Comparison of ENCODE assay signal across 18 cellular contexts in the genomic region with DNA sequence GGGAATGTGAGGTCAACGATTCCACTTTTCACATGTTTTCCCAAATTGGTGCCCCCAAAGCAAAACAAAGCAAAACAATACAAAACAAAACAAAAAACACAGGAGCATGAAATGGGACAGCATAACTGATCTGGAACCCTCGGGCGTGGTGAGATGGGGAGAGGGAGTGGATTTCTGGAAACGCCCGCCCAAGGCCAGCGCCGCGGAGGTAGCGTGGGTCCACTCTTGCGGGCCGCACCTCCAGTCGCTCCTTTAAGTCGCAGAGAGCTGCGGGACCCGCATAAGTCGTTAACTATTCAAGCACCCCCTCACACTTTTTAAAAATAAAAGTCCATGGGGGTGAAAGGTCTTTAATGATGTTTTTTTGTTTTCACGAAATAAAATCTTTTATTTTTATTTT. TPM values are rescaled to one million over a fixed set of nuclear protein-coding genes. Genes with fewer than 3 reads are reported as not detected.
"Had no signal": no experiment of that assay in that cellular context is flagged by ENCODE, and none has a peak within 500 bp of the region (broad histone marks: within the 10 kb centered on the region; RNA-seq: fewer than 3 reads in every experiment).

No MANE protein-coding gene starts in this region.

- H3K36me3 ChIP-seq: brain microvascular endothelial cell, colonic mucosa, lower lobe of right lung, upper lobe of left lung, WERI-Rb-1 had no signal

- H3K27ac ChIP-seq: brain microvascular endothelial cell, colonic mucosa, lower lobe of right lung, testis, upper lobe of left lung, WERI-Rb-1 had no signal

- H3K4me3 ChIP-seq: colonic mucosa, lower lobe of right lung, upper lobe of left lung had no signal

- H3K27me3 ChIP-seq: brain microvascular endothelial cell had no signal

- ATAC-seq: activated T-cell treated with anti-CD3 and anti-CD28 coated beads, Interleukin-2, amount 50 U/mL, for 72 hours; lower lobe of right lung had no signal

- DNase-seq: activated CD8-positive, alpha-beta memory T cell treated with anti-CD3 and anti-CD28 coated beads, Interleukin-2, amount 50 U/mL, for 4 hours; activated gamma-delta T cell; activated naive CD8-positive, alpha-beta T cell treated with anti-CD3 and anti-CD28 coated beads, Interleukin-2, amount 10 ng/mL, durations not matched to agents 7 days and 5 days; activated T-cell treated with anti-CD3 and anti-CD28 coated beads, Interleukin-2, amount 50 U/mL, for 72 hours; brain microvascular endothelial cell; central memory CD4-positive, alpha-beta T cell; colonic mucosa; erythroblast; foreskin melanocyte; hypothalamus; lower lobe of right lung; stimulated activated CD4-positive, alpha-beta T cell treated with anti-CD3 and anti-CD28 coated beads, Interleukin-12 subunit alpha, Interleukin-12 subunit beta, amount 100 ng/mL, for 4 hours; stimulated activated CD4-positive, alpha-beta T cell treated with anti-CD3 and anti-CD28 coated beads, Interleukin-2, amount 100 ng/mL, for 24 hours; testis; WERI-Rb-1 had no signal

- H3K9me3 ChIP-seq: colonic mucosa, lower lobe of right lung, testis, upper lobe of left lung had no signal

- H3K4me3 Mint-ChIP-seq: activated T-cell treated with anti-CD3 and anti-CD28 coated beads, Interleukin-2, amount 50 U/mL, for 72 hours; mesothelial cell of epicardium had no signal

- H3K27ac Mint-ChIP-seq: mesothelial cell of epicardium had no signal

- H3K9me3 Mint-ChIP-seq: mesothelial cell of epicardium had no signal

RNA-seq across cellular contexts. Expression of gene TBX15, which starts 4.3 kb away (rescaled TPM):
- total RNA-seq: activated naive CD8-positive, alpha-beta T cell treated with anti-CD3 and anti-CD28 coated beads, Interleukin-2, amount 10 ng/mL, durations not matched to agents 7 days and 5 days; mesothelial cell of epicardium; T-helper 1 cell treated with Interleukin-12 subunit alpha and Interleukin-12 subunit beta and Interleukin-4 antibody, amounts not matched to agents 30 ng/mL and 1 ng/mL, for 36 hours had no signal
